ENCODE assay signal across 1 cellular context in genomic region chr16:69476920-69477418, GRCh38.
TF ChIP-seq lines count a peak whose summit lies in the region.

No MANE protein-coding gene starts in this region.

TF ChIP-seq in GM23338, 12 proteins besides CTCF, POLR2A, EP300 and RAD21 (continued from another document):
- no peak for TF ChIP-seq ZNF462 (CRISPR knock-in tag; IDR thresholded peaks at IDR 0.05)
- TF ChIP-seq STAT1 (IDR thresholded peaks at IDR 0.05; ENCODE audit: unreplicated experiment): no peak
- TF ChIP-seq JUNB (IDR thresholded peaks at IDR 0.05; ENCODE audit: unreplicated experiment): no peak
- no peak for TF ChIP-seq POLR2AphosphoS5 (IDR thresholded peaks at IDR 0.05; ENCODE audit: low read depth)
- TF ChIP-seq EZH2 (IDR thresholded peaks at IDR 0.05; ENCODE audit: low read depth, unreplicated experiment): no peak
